In the genomic region with DNA sequence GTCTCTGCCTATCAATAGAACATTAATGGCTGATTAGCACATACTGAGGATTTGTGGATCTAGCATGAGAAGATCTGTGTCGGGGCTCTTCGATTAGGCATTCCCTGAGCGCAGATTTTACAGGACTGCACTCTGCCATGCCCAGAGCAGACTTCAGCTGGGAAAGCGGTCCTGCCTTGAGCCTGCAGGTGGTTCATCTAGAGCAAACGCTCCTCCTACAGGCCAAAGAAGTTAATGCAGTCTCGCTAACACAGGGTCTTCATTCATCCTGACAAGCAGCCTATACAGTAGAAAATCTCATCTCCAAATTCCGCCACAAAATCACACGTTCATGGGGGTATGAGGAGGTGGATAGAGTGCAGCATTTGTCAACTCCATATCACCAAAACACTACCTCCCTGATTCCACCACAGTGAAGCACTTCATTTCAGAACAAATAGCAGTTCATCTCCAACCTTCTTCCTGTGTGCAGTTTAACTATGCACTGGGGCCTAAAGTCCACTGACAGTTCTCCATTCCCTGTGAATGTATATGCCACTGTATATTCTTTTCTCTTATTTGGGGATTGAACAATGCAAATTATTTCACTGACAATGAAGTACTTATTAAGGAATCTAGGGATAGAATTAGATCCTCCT, we compare ENCODE assay signal across 8 cellular contexts.
A peak's percentile ranks its signal among the peaks of the same experiment; 100 is the strongest.
DNase-seq lines count a peak whose midpoint lies in the region; ATAC-seq, FAIRE-seq and TF ChIP-seq lines count a peak whose summit lies in the region.

No MANE protein-coding gene starts in this region.

- no peak for TF ChIP-seq POLR2A in erythroblast (IDR thresholded peaks at IDR 0.05; ENCODE audit: low read length)

- peak; percentile 79 for DNase-seq in AG20443 (ENCODE audit: low spot score)
- DNase-seq in GM18507 (ENCODE audit: extremely low spot score, insufficient read length, low read depth) = peak; percentile 22
- DNase-seq in NAMALWA (ENCODE audit: low spot score) = peak; percentile 70
- DNase-seq in SK-MEL-5 (ENCODE audit: low read depth, low spot score) = peak; percentile 88
- DNase-seq in erythroblast (lab: John Stamatoyannopoulos, UW) = peak; percentile 54 to 70
- peak; percentile 13 for DNase-seq in myocyte (ENCODE audit: low read depth)
- DNase-seq in activated gamma-delta T cell (lab: John Stamatoyannopoulos, UW) = no peak

- FAIRE-seq in GM18507 (lab: Jason Lieb, UNC) = peak; percentile 83

- peak; percentile 83 for ATAC-seq in HG02840 (IDR thresholded peaks at IDR 0.05; ENCODE audit: low FRiP score, unreplicated experiment)

- in situ Hi-C loops in SK-MEL-5 (cut with HindIII; ENCODE audit: low pct_unique_long_range_greater_than_20kb, low sequenced_read_pairs) = no loop called here
